In genomic region chr12:93301171-93301570, GRCh38 we compare ENCODE assay signal across 21 cellular contexts.
"Had no signal": no experiment of that assay in that cellular context is flagged by ENCODE, and none has a peak within 500 bp of the region (broad histone marks: within the 10 kb centered on the region; RNA-seq: fewer than 3 reads in every experiment).

No MANE protein-coding gene starts in this region.

- H3K4me1 ChIP-seq: Peyer's patch had no signal

- ATAC-seq: activated CD4-positive, CD25-positive, alpha-beta regulatory T cell treated with anti-CD3 and anti-CD28 coated beads, Interleukin-2, amount 50 U/mL, for 24 hours; activated CD8-positive, alpha-beta T cell treated with anti-CD3 and anti-CD28 coated beads, Interleukin-2, amount 10 ng/mL, durations not matched to agents 7 days and 5 days had no signal

- H3K27ac ChIP-seq: breast epithelium, KMS-11, Peyer's patch, RWPE1 had no signal

- H3K4me3 ChIP-seq: breast epithelium, Peyer's patch had no signal

- DNase-seq: activated CD4-positive, alpha-beta T cell treated with anti-CD3 and anti-CD28 coated beads for 4 hours; activated CD4-positive, alpha-beta T cell treated with anti-CD3 and anti-CD28 coated beads, Interleukin-2, amount 50 U/mL, for 4 hours; activated CD8-positive, alpha-beta memory T cell treated with anti-CD3 and anti-CD28 coated beads, Interleukin-2, amount 50 U/mL, for 48 hours; activated CD8-positive, alpha-beta T cell treated with anti-CD3 and anti-CD28 coated beads, Interleukin-2, amount 10 ng/mL, durations not matched to agents 7 days and 5 days; activated effector memory CD4-positive, alpha-beta T cell treated with Interleukin-2 at 50 U/mL for 16 hours; activated naive CD4-positive, alpha-beta T cell; activated T-cell treated with anti-CD3 and anti-CD28 coated beads, Interleukin-2, amount 50 U/mL, for 1 hour; aorta; MV-4-11; NCI-H1092 treated with DMSO at 0.1 percent for 48 hours; NCI-H1436; NCI-H1694 treated with DMSO at 0.1 percent for 48 hours; NCI-H2081; NCI-H510A treated with DMSO at 0.1 percent for 48 hours; NCI-H69; Peyer's patch; SHP77 treated with DMSO at 0.1 percent for 48 hours had no signal

- H3K27me3 ChIP-seq: breast epithelium, Peyer's patch had no signal

- H3K36me3 ChIP-seq: breast epithelium, Peyer's patch had no signal

- H3K9me3 ChIP-seq: Peyer's patch had no signal
